ENCODE assay signal across 19 cellular contexts in the genomic region with DNA sequence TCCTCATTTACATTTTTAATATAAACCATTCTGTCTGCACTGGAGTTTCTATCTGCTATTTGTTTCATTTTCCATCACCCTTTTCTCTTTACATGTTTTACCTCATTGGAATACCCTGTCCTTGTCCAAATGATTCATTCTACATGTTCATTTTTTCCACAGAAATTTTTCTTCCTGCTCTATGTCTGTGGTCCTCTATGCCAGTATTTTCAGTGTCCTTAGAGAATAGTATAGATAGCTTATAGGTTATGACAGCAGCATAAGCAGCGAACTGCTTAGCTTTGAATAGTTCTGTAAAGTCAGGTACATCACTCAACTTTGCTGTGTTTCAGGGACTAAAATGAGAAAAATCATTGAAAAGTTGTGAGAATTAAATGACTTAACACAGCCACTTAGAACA.
"Had no signal": no experiment of that assay in that cellular context is flagged by ENCODE, and none has a peak within 500 bp of the region (broad histone marks: within the 10 kb centered on the region; RNA-seq: fewer than 3 reads in every experiment).

No MANE protein-coding gene starts in this region.

- H3K9me3 ChIP-seq: adrenal gland had no signal

- H3K4me3 Mint-ChIP-seq: activated CD4-positive, alpha-beta memory T cell treated with anti-CD3 and anti-CD28 coated beads, Interleukin-2, amount 10 ng/mL, durations not matched to agents 7 days and 5 days; activated naive CD4-positive, alpha-beta T cell treated with anti-CD3 and anti-CD28 coated beads for 36 hours; natural killer cell treated with Interleukin-12 subunit alpha and Interleukin-12 subunit beta and Interleukin-15 and Interleukin-18, amount 100 ng/mL, for 72 hours had no signal

- H3K4me1 ChIP-seq: adrenal gland had no signal

- H3K27ac Mint-ChIP-seq: activated CD4-positive, alpha-beta memory T cell treated with anti-CD3 and anti-CD28 coated beads, Interleukin-2, amount 10 ng/mL, durations not matched to agents 7 days and 5 days; activated naive CD4-positive, alpha-beta T cell treated with anti-CD3 and anti-CD28 coated beads for 36 hours; natural killer cell treated with Interleukin-12 subunit alpha and Interleukin-12 subunit beta and Interleukin-15 and Interleukin-18, amount 100 ng/mL, for 72 hours; progenitor cell of endocrine pancreas had no signal

- H3K4me3 ChIP-seq: adrenal gland, cardiac muscle cell, esophagus squamous epithelium, tibial nerve had no signal

- H3K27me3 ChIP-seq: adrenal gland, cardiac muscle cell, esophagus squamous epithelium, tibial nerve had no signal

- H3K27me3 Mint-ChIP-seq: activated CD4-positive, alpha-beta memory T cell treated with anti-CD3 and anti-CD28 coated beads, Interleukin-2, amount 10 ng/mL, durations not matched to agents 7 days and 5 days; progenitor cell of endocrine pancreas had no signal

- H3K36me3 ChIP-seq: adrenal gland, cardiac muscle cell, esophagus squamous epithelium, tibial nerve had no signal

- ATAC-seq: left cardiac atrium; natural killer cell treated with Interleukin-12 subunit alpha and Interleukin-12 subunit beta and Interleukin-15 and Interleukin-18, amount 100 ng/mL, for 72 hours had no signal

- H3K27ac ChIP-seq: adrenal gland, cardiac muscle cell, esophagus squamous epithelium, tibial nerve had no signal

- DNase-seq: activated CD4-positive, alpha-beta memory T cell treated with anti-CD3 and anti-CD28 coated beads, Interleukin-2, amount 10 ng/mL, durations not matched to agents 7 days and 5 days; activated CD4-positive, CD25-positive, alpha-beta regulatory T cell treated with anti-CD3 and anti-CD28 coated beads, Interleukin-2, amount 50 U/mL, for 72 hours; activated naive CD4-positive, alpha-beta T cell treated with anti-CD3 and anti-CD28 coated beads for 36 hours; activated T-cell treated with anti-CD3 and anti-CD28 coated beads, Interleukin-2, amount 50 U/mL, for 1 hour; adrenal gland; effector memory CD4-positive, alpha-beta T cell; esophagus squamous epithelium; hippocampal formation; left cardiac atrium; occipital lobe; stimulated activated CD4-positive, alpha-beta T cell treated with anti-CD3 and anti-CD28 coated beads, Interleukin-12 subunit alpha, Interleukin-12 subunit beta, amount 100 ng/mL, for 4 hours; stimulated activated CD4-positive, alpha-beta T cell treated with anti-CD3 and anti-CD28 coated beads, Interleukin-1b, Interleukin-23, amount 100 ng/mL, for 48 hours; stimulated activated CD8-positive, alpha-beta memory T cell treated with anti-CD3 and anti-CD28 coated beads, Interleukin-4, amount 100 ng/mL, for 48 hours; stimulated activated naive CD4-positive, alpha-beta T cell; T-helper 1 cell had no signal
